In genomic region chr3:47310391-47310790, GRCh38 we compare ENCODE assay signal across 16 cellular contexts.
"Had no signal": no experiment of that assay in that cellular context is flagged by ENCODE, and none has a peak within 500 bp of the region (broad histone marks: within the 10 kb centered on the region; RNA-seq: fewer than 3 reads in every experiment).

No MANE protein-coding gene starts in this region.

- H3K4me3 Mint-ChIP-seq: activated CD4-positive, alpha-beta memory T cell treated with anti-CD3 and anti-CD28 coated beads, Interleukin-2, amount 10 ng/mL, durations not matched to agents 7 days and 5 days; activated naive CD4-positive, alpha-beta T cell treated with anti-CD3 and anti-CD28 coated beads, Interleukin-2, amount 10 ng/mL, durations not matched to agents 7 days and 5 days; activated T-cell treated with anti-CD3 and anti-CD28 coated beads, Interleukin-2, amount 50 U/mL, for 24 hours; effector memory CD8-positive, alpha-beta T cell; mesothelial cell of epicardium had no signal

- H3K4me3 ChIP-seq: lower lobe of right lung, SK-N-MC, testis had no signal

- H3K27me3 Mint-ChIP-seq: activated CD4-positive, alpha-beta memory T cell treated with anti-CD3 and anti-CD28 coated beads, Interleukin-2, amount 10 ng/mL, durations not matched to agents 7 days and 5 days; activated naive CD4-positive, alpha-beta T cell treated with anti-CD3 and anti-CD28 coated beads, Interleukin-2, amount 10 ng/mL, durations not matched to agents 7 days and 5 days; activated T-cell treated with anti-CD3 and anti-CD28 coated beads, Interleukin-2, amount 50 U/mL, for 24 hours; effector memory CD8-positive, alpha-beta T cell had no signal

- H3K9me3 Mint-ChIP-seq: activated CD4-positive, alpha-beta memory T cell treated with anti-CD3 and anti-CD28 coated beads, Interleukin-2, amount 10 ng/mL, durations not matched to agents 7 days and 5 days; activated naive CD4-positive, alpha-beta T cell treated with anti-CD3 and anti-CD28 coated beads, Interleukin-2, amount 10 ng/mL, durations not matched to agents 7 days and 5 days; activated T-cell treated with anti-CD3 and anti-CD28 coated beads, Interleukin-2, amount 50 U/mL, for 24 hours; effector memory CD8-positive, alpha-beta T cell had no signal

- H3K27ac Mint-ChIP-seq: activated CD4-positive, alpha-beta memory T cell treated with anti-CD3 and anti-CD28 coated beads, Interleukin-2, amount 10 ng/mL, durations not matched to agents 7 days and 5 days; activated naive CD4-positive, alpha-beta T cell treated with anti-CD3 and anti-CD28 coated beads, Interleukin-2, amount 10 ng/mL, durations not matched to agents 7 days and 5 days; activated T-cell treated with anti-CD3 and anti-CD28 coated beads, Interleukin-2, amount 50 U/mL, for 24 hours; mesothelial cell of epicardium had no signal

- ATAC-seq: effector memory CD8-positive, alpha-beta T cell; left cardiac atrium; lower lobe of right lung had no signal

- H3K27ac ChIP-seq: lower lobe of right lung, SK-N-MC, testis had no signal

- H3K9me3 ChIP-seq: lower lobe of right lung, testis had no signal

- H3K27me3 ChIP-seq: testis had no signal

- DNase-seq: activated CD4-positive, alpha-beta memory T cell treated with anti-CD3 and anti-CD28 coated beads, Interleukin-2, amount 10 ng/mL, durations not matched to agents 7 days and 5 days; activated CD4-positive, alpha-beta T cell treated with anti-CD3 and anti-CD28 coated beads for 48 hours; activated CD4-positive, CD25-positive, alpha-beta regulatory T cell; activated effector memory CD4-positive, alpha-beta T cell treated with Interleukin-2 at 50 U/mL for 16 hours; activated naive CD4-positive, alpha-beta T cell treated with anti-CD3 and anti-CD28 coated beads, Interleukin-2, amount 10 ng/mL, durations not matched to agents 7 days and 5 days; activated T-cell treated with anti-CD3 and anti-CD28 coated beads, Interleukin-2, amount 50 U/mL, for 24 hours; dermis blood vessel endothelial cell; effector memory CD8-positive, alpha-beta T cell; foreskin fibroblast; hippocampal formation; left cardiac atrium; lower lobe of right lung; stimulated activated CD4-positive, alpha-beta T cell treated with anti-CD3 and anti-CD28 coated beads, Interleukin-2, amount 100 ng/mL, for 24 hours; testis had no signal
